In the genomic region with DNA sequence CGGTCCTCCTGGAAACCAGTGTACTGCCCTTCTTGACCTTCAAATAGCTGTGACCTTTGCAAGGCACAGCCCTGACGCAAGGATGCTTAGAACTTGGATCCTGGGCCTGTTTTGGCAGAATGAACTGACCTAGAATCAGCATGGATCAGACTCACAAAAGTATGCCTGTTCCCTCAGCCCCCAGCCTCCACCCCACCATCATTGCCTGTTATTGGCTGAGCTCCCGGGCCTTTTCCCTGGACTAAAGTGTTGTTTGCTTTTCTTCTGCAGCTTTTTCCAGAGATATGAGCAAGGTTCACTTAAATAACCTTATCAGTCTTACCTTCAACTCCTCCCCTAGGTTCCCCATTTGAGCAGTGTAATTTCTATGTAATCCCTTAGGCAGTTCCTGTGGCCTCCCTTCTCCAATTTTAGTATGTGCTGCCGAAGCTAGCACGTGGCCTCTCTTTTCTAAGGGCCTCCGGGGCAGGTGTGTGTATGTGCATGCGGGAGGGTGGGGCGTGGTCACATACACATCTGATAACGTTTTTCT, we compare ENCODE assay signal across 14 cellular contexts.
"Had no signal": no experiment of that assay in that cellular context is flagged by ENCODE, and none has a peak within 500 bp of the region (broad histone marks: within the 10 kb centered on the region; RNA-seq: fewer than 3 reads in every experiment).

No MANE protein-coding gene starts in this region.

- H3K27me3 Mint-ChIP-seq: effector memory CD8-positive, alpha-beta T cell; T-helper 17 cell had no signal

- H3K36me3 ChIP-seq: gastroesophageal sphincter, thyroid gland had no signal

- DNase-seq: activated CD4-positive, alpha-beta T cell treated with anti-CD3 and anti-CD28 coated beads, Interleukin-2, amount 50 U/mL, for 1 hour; activated CD4-positive, CD25-positive, alpha-beta regulatory T cell; activated naive CD4-positive, alpha-beta T cell treated with anti-CD3 and anti-CD28 coated beads, Interleukin-2, amount 50 U/mL, for 16 hours; central memory CD4-positive, alpha-beta T cell; cortex of kidney; effector memory CD8-positive, alpha-beta T cell; natural killer cell; stimulated activated CD4-positive, alpha-beta T cell treated with anti-CD3 and anti-CD28 coated beads, Interleukin-15, amount 100 ng/mL, for 24 hours; stimulated activated CD4-positive, alpha-beta T cell treated with anti-CD3 and anti-CD28 coated beads, Interleukin-4, amount 100 ng/mL, for 4 hours; T-helper 17 cell had no signal

- H3K27me3 ChIP-seq: gastroesophageal sphincter, thyroid gland had no signal

- H3K4me1 ChIP-seq: gastroesophageal sphincter had no signal

- H3K27ac ChIP-seq: gastroesophageal sphincter, thyroid gland had no signal

- H3K9me3 Mint-ChIP-seq: activated T-helper 2 cell treated with anti-CD3 and anti-CD28 coated beads, Interferon-gamma antibody, Interleukin-2, Interleukin-4, amounts not matched to agents 10 μg/mL and 5 μg/mL and 100 μg/mL, durations not matched to agents 14 hours and 24 hours and 36 hours; effector memory CD8-positive, alpha-beta T cell; natural killer cell had no signal

- H3K4me3 ChIP-seq: gastroesophageal sphincter, lung, thyroid gland had no signal

- H3K36me3 Mint-ChIP-seq: natural killer cell had no signal

- H3K4me3 Mint-ChIP-seq: effector memory CD8-positive, alpha-beta T cell; natural killer cell; T-helper 17 cell had no signal

- ATAC-seq: effector memory CD8-positive, alpha-beta T cell; gastroesophageal sphincter; natural killer cell; T-helper 17 cell had no signal

- H3K27ac Mint-ChIP-seq: activated T-helper 2 cell treated with anti-CD3 and anti-CD28 coated beads, Interferon-gamma antibody, Interleukin-2, Interleukin-4, amounts not matched to agents 10 μg/mL and 5 μg/mL and 100 μg/mL, durations not matched to agents 14 hours and 24 hours and 36 hours; effector memory CD8-positive, alpha-beta T cell; natural killer cell; T-helper 17 cell had no signal

- H3K9me3 ChIP-seq: gastroesophageal sphincter, thyroid gland had no signal

- H3K4me1 Mint-ChIP-seq: T-helper 17 cell had no signal
